In the genomic region with DNA sequence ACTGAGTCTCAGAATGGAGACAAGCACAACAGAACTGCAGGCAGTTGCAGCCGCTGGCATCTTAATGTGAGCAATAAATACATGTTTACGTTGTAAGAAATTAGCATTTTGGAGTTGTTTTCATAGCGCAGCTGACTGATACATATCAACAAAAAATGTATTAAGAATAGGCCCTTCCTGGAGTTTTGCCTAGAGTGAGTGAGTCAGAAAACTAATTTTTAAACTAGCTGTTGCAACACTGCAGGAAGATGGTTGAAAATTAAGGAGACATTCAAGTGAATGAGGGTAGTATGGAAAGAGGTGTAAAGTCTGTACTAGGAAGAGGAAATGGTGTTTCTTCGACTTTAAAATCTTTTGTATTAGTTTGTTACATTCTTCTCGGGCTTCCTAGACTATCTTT, we compare ENCODE assay signal across 1 cellular context.
TF ChIP-seq lines count a peak whose summit lies in the region.

No MANE protein-coding gene starts in this region.

TF ChIP-seq in IMR-90, 13 proteins besides CTCF, POLR2A, EP300 and RAD21:
- TF ChIP-seq MAFK (IDR thresholded peaks at IDR 0.05; ENCODE audit: low read depth, low read length) (no peak), CEBPB (IDR thresholded peaks at IDR 0.05; ENCODE audit: low read depth, low read length) (peak; percentile 97), RCOR1 (IDR thresholded peaks at IDR 0.05; ENCODE audit: insufficient replicate concordance, low read length) (no peak), CHD1 (IDR thresholded peaks at IDR 0.05; ENCODE audit: low read depth, low read length) (no peak), RFX5 (IDR thresholded peaks at IDR 0.05; ENCODE audit: low read depth, low read length) (no peak), BHLHE40 (IDR thresholded peaks at IDR 0.05; ENCODE audit: low read depth, low read length) (0 out of 2 replicates have a peak, but pooled peaks have one; percentile 24), MXI1 (IDR thresholded peaks at IDR 0.05; ENCODE audit: borderline replicate concordance, low read depth, low read length) (no peak), SMC3 (IDR thresholded peaks at IDR 0.05; ENCODE audit: low read depth, low read length) (no peak), MAZ (IDR thresholded peaks at IDR 0.05; ENCODE audit: borderline replicate concordance, low read depth, low read length) (no peak), FOS (IDR thresholded peaks at IDR 0.05; ENCODE audit: low read depth, low read length) (peak; percentile 52; the same call in 1 of the 2 replicates), NFE2L2 (IDR thresholded peaks at IDR 0.05; ENCODE audit: low read depth, low read length) (no peak)
- TF ChIP-seq, protein P1, sequence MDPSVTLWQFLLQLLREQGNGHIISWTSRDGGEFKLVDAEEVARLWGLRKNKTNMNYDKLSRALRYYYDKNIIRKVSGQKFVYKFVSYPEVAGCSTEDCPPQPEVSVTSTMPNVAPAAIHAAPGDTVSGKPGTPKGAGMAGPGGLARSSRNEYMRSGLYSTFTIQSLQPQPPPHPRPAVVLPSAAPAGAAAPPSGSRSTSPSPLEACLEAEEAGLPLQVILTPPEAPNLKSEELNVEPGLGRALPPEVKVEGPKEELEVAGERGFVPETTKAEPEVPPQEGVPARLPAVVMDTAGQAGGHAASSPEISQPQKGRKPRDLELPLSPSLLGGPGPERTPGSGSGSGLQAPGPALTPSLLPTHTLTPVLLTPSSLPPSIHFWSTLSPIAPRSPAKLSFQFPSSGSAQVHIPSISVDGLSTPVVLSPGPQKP (IDR thresholded peaks at IDR 0.05; ENCODE audit: borderline replicate concordance, low read depth, low read length): no peak
- TF ChIP-seq, protein P2, sequence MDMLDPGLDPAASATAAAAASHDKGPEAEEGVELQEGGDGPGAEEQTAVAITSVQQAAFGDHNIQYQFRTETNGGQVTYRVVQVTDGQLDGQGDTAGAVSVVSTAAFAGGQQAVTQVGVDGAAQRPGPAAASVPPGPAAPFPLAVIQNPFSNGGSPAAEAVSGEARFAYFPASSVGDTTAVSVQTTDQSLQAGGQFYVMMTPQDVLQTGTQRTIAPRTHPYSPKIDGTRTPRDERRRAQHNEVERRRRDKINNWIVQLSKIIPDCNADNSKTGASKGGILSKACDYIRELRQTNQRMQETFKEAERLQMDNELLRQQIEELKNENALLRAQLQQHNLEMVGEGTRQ (IDR thresholded peaks at IDR 0.05; ENCODE audit: low read depth, low read length): no peak
